25 cellular contexts compared by ENCODE assay signal in genomic region chr11:11374358-11375148, GRCh38. TPM values are rescaled to one million over a fixed set of nuclear protein-coding genes. Genes with fewer than 3 reads are reported as not detected.
A peak's percentile ranks its signal among the peaks of the same experiment; 100 is the strongest.
DNase-seq lines count a peak whose midpoint lies in the region; ATAC-seq, FAIRE-seq and TF ChIP-seq lines count a peak whose summit lies in the region.
"Had no signal": no experiment of that assay in that cellular context is flagged by ENCODE, and none has a peak within 500 bp of the region (broad histone marks: within the 10 kb centered on the region; RNA-seq: fewer than 3 reads in every experiment).

No MANE protein-coding gene starts in this region.

- no peaks in the 10 kb centered on the region for H3K9me3 Mint-ChIP-seq in endodermal cell
- no peaks in the 10 kb centered on the region for H3K9me3 Mint-ChIP-seq in activated CD8-positive, alpha-beta T cell treated with anti-CD3 and anti-CD28 coated beads, Interleukin-2, amount 10 ng/mL, durations not matched to agents 7 days and 5 days (ENCODE audit: insufficient read depth)
- H3K9me3 Mint-ChIP-seq: activated CD4-positive, alpha-beta T cell treated with anti-CD3 and anti-CD28 coated beads, Interleukin-2, amount 10 ng/mL, durations not matched to agents 24 days and 14 days; activated naive CD8-positive, alpha-beta T cell treated with anti-CD3 and anti-CD28 coated beads for 36 hours; central memory CD8-positive, alpha-beta T cell; immature natural killer cell; natural killer cell treated with Interleukin-12 subunit alpha and Interleukin-12 subunit beta and Interleukin-15 and Interleukin-18, amount 100 ng/mL, for 72 hours had no signal

- ATAC-seq in GM18861 (IDR thresholded peaks at IDR 0.05; ENCODE audit: unreplicated experiment) (peak; percentile 80), GM19468 (IDR thresholded peaks at IDR 0.05; ENCODE audit: extremely low read depth, unreplicated experiment) (peak; percentile 35), HG03135 (IDR thresholded peaks at IDR 0.05; ENCODE audit: unreplicated experiment) (peak; percentile 68)
- ATAC-seq in activated CD8-positive, alpha-beta T cell treated with anti-CD3 and anti-CD28 coated beads, Interleukin-2, amount 10 ng/mL, durations not matched to agents 7 days and 5 days, result no peak
- ATAC-seq: activated CD8-positive, alpha-beta memory T cell treated with anti-CD3 and anti-CD28 coated beads, Interleukin-2, amount 10 ng/mL, durations not matched to agents 7 days and 5 days; foreskin keratinocyte; left ventricle myocardium superior; natural killer cell treated with Interleukin-12 subunit alpha and Interleukin-12 subunit beta and Interleukin-15 and Interleukin-18, amount 100 ng/mL, for 72 hours; SK-N-SH treated with all-trans-retinoic acid at 6 μM for 48 hours; upper lobe of right lung had no signal

- POLR2A ChIA-PET in activated CD8-positive, alpha-beta T cell treated with anti-CD3 and anti-CD28 coated beads, Interleukin-2, amount 10 ng/mL, durations not matched to agents 7 days and 5 days (lab: Charles Lee), result no interaction called here

- no peaks in the 10 kb centered on the region for H3K36me3 Mint-ChIP-seq in endodermal cell (ENCODE audit: low read depth)
- no peaks in the 10 kb centered on the region for H3K36me3 Mint-ChIP-seq in activated CD8-positive, alpha-beta T cell treated with anti-CD3 and anti-CD28 coated beads, Interleukin-2, amount 10 ng/mL, durations not matched to agents 7 days and 5 days (ENCODE audit: low read depth)
- H3K36me3 Mint-ChIP-seq: activated CD8-positive, alpha-beta memory T cell treated with anti-CD3 and anti-CD28 coated beads, Interleukin-2, amount 10 ng/mL, durations not matched to agents 7 days and 5 days; activated naive CD8-positive, alpha-beta T cell treated with anti-CD3 and anti-CD28 coated beads for 36 hours; immature natural killer cell; natural killer cell treated with Interleukin-12 subunit alpha and Interleukin-12 subunit beta and Interleukin-15 and Interleukin-18, amount 100 ng/mL, for 72 hours had no signal

- FAIRE-seq in HTR-8/SVneo (lab: Jason Lieb, UNC), result no peak
- FAIRE-seq: astrocyte had no signal

- H3K9me3 ChIP-seq in endodermal cell (ENCODE audit: control insufficient read depth, low read length), result no peaks in the 10 kb centered on the region
- H3K9me3 ChIP-seq: sigmoid colon, upper lobe of right lung had no signal

- H3K9ac ChIP-seq in endodermal cell (ENCODE audit: extremely low read depth, low read length, poor library complexity, severe bottlenecking), result no peak overlapping the region
- H3K9ac ChIP-seq: parathyroid adenoma had no signal

- peak overlapping the region; percentile 53 for H3K27ac Mint-ChIP-seq in endodermal cell
- no peak overlapping the region for H3K27ac Mint-ChIP-seq in activated CD8-positive, alpha-beta T cell treated with anti-CD3 and anti-CD28 coated beads, Interleukin-2, amount 10 ng/mL, durations not matched to agents 7 days and 5 days
- H3K27ac Mint-ChIP-seq: activated CD4-positive, alpha-beta T cell treated with anti-CD3 and anti-CD28 coated beads, Interleukin-2, amount 10 ng/mL, durations not matched to agents 24 days and 14 days; activated CD8-positive, alpha-beta memory T cell treated with anti-CD3 and anti-CD28 coated beads, Interleukin-2, amount 10 ng/mL, durations not matched to agents 7 days and 5 days; activated naive CD8-positive, alpha-beta T cell treated with anti-CD3 and anti-CD28 coated beads for 36 hours; immature natural killer cell; natural killer cell treated with Interleukin-12 subunit alpha and Interleukin-12 subunit beta and Interleukin-15 and Interleukin-18, amount 100 ng/mL, for 72 hours had no signal

- CTCF ChIA-PET in activated CD8-positive, alpha-beta T cell treated with anti-CD3 and anti-CD28 coated beads, Interleukin-2, amount 10 ng/mL, durations not matched to agents 7 days and 5 days (lab: Charles Lee), result no interaction called here

- TF ChIP-seq CTCF in endodermal cell (conservative IDR thresholded peaks at IDR 0.05), result no peak

- peaks cover 13% of the 10 kb centered on the region for H3K27me3 Mint-ChIP-seq in endodermal cell (ENCODE audit: insufficient read depth)
- no peaks in the 10 kb centered on the region for H3K27me3 Mint-ChIP-seq in activated CD8-positive, alpha-beta T cell treated with anti-CD3 and anti-CD28 coated beads, Interleukin-2, amount 10 ng/mL, durations not matched to agents 7 days and 5 days (ENCODE audit: low read depth)
- H3K27me3 Mint-ChIP-seq: activated CD4-positive, alpha-beta T cell treated with anti-CD3 and anti-CD28 coated beads, Interleukin-2, amount 10 ng/mL, durations not matched to agents 24 days and 14 days; activated CD8-positive, alpha-beta memory T cell treated with anti-CD3 and anti-CD28 coated beads, Interleukin-2, amount 10 ng/mL, durations not matched to agents 7 days and 5 days had no signal

- peaks cover 17% of the 10 kb centered on the region for H3K4me1 ChIP-seq in endodermal cell (ENCODE audit: control insufficient read depth, insufficient read depth, low read length)
- H3K4me1 ChIP-seq: foreskin keratinocyte, parathyroid adenoma, sigmoid colon, upper lobe of right lung had no signal

- H3K4me3 Mint-ChIP-seq in endodermal cell, result no peak overlapping the region
- H3K4me3 Mint-ChIP-seq in activated CD8-positive, alpha-beta T cell treated with anti-CD3 and anti-CD28 coated beads, Interleukin-2, amount 10 ng/mL, durations not matched to agents 7 days and 5 days, result no peak overlapping the region
- H3K4me3 Mint-ChIP-seq: activated CD4-positive, alpha-beta T cell treated with anti-CD3 and anti-CD28 coated beads, Interleukin-2, amount 10 ng/mL, durations not matched to agents 24 days and 14 days; activated CD8-positive, alpha-beta memory T cell treated with anti-CD3 and anti-CD28 coated beads, Interleukin-2, amount 10 ng/mL, durations not matched to agents 7 days and 5 days; activated naive CD8-positive, alpha-beta T cell treated with anti-CD3 and anti-CD28 coated beads for 36 hours; central memory CD8-positive, alpha-beta T cell; immature natural killer cell; natural killer cell treated with Interleukin-12 subunit alpha and Interleukin-12 subunit beta and Interleukin-15 and Interleukin-18, amount 100 ng/mL, for 72 hours had no signal

- 86 to 93% methylated on average over 6 to 7 of the region's 7 CpGs for WGBS in endodermal cell (ENCODE audit: insufficient coverage in 1 of 2, insufficient read length in 1 of 2), 2 experiments

- no peaks in the 10 kb centered on the region for H3K36me3 ChIP-seq in endodermal cell (ENCODE audit: control insufficient read depth, insufficient read depth, low read length)

- peaks cover 44% of the 10 kb centered on the region for H3K4me1 Mint-ChIP-seq in endodermal cell
- H3K4me1 Mint-ChIP-seq in activated CD8-positive, alpha-beta T cell treated with anti-CD3 and anti-CD28 coated beads, Interleukin-2, amount 10 ng/mL, durations not matched to agents 7 days and 5 days (ENCODE audit: low read depth), result no peaks in the 10 kb centered on the region
- H3K4me1 Mint-ChIP-seq: activated CD4-positive, alpha-beta T cell treated with anti-CD3 and anti-CD28 coated beads, Interleukin-2, amount 10 ng/mL, durations not matched to agents 24 days and 14 days; activated CD8-positive, alpha-beta memory T cell treated with anti-CD3 and anti-CD28 coated beads, Interleukin-2, amount 10 ng/mL, durations not matched to agents 7 days and 5 days; activated naive CD8-positive, alpha-beta T cell treated with anti-CD3 and anti-CD28 coated beads for 36 hours; central memory CD8-positive, alpha-beta T cell; immature natural killer cell had no signal

- H3K27ac ChIP-seq in endodermal cell (ENCODE audit: low read depth, low read length), result no peak overlapping the region
- H3K27ac ChIP-seq: C4-2B, foreskin keratinocyte, hepatocyte, parathyroid adenoma, sigmoid colon, upper lobe of right lung had no signal

- H3K4me3 ChIP-seq in endodermal cell (ENCODE audit: low read length), result no peak overlapping the region
- H3K4me3 ChIP-seq: hepatocyte, sigmoid colon, upper lobe of right lung had no signal

- no peak for DNase-seq in endodermal cell
- no peak for DNase-seq in CD1c-positive myeloid dendritic cell (ENCODE audit: extremely low spot score)
- no peak for DNase-seq in activated T-cell treated with anti-CD3 and anti-CD28 coated beads, Interleukin-2, amount 50 U/mL, for 1 hour
- DNase-seq in activated CD8-positive, alpha-beta T cell treated with anti-CD3 and anti-CD28 coated beads, Interleukin-2, amount 10 ng/mL, durations not matched to agents 7 days and 5 days, result no peak
- DNase-seq in HTR-8/SVneo (ENCODE audit: insufficient read length, low spot score), result no peak
- DNase-seq: ACHN; activated CD4-positive, alpha-beta T cell treated with anti-CD3 and anti-CD28 coated beads, Interleukin-2, amount 10 ng/mL, durations not matched to agents 24 days and 14 days; activated CD8-positive, alpha-beta memory T cell treated with anti-CD3 and anti-CD28 coated beads, Interleukin-2, amount 10 ng/mL, durations not matched to agents 7 days and 5 days; activated naive CD8-positive, alpha-beta T cell treated with anti-CD3 and anti-CD28 coated beads for 36 hours; foreskin keratinocyte; immature natural killer cell; left ventricle myocardium superior; NCI-H1694; sigmoid colon; upper lobe of right lung had no signal

- no peaks in the 10 kb centered on the region for H3K27me3 ChIP-seq in endodermal cell (ENCODE audit: control insufficient read depth, insufficient read depth, low read length, poor library complexity, severe bottlenecking)
- H3K27me3 ChIP-seq: foreskin keratinocyte, hepatocyte, sigmoid colon, upper lobe of right lung had no signal

RNA-seq across cellular contexts. Expression of gene CSNK2A3, which starts 21.5 kb away (rescaled TPM):
- total RNA-seq in endodermal cell, result 1 to 10 TPM in 1 of 2 donors, under 1 TPM in 1; 0.82 to 2.1 TPM
- polyA plus RNA-seq in endodermal cell (2013, experiment 1 of 2), result 3.7 TPM
- 4.0 TPM for polyA plus RNA-seq in endodermal cell (2013, experiment 2 of 2)
- total RNA-seq in activated CD8-positive, alpha-beta T cell treated with anti-CD3 and anti-CD28 coated beads, Interleukin-2, amount 10 ng/mL, durations not matched to agents 7 days and 5 days, result 1 to 10 TPM; 3.3 to 3.6 TPM
- total RNA-seq: natural killer cell treated with Interleukin-12 subunit alpha and Interleukin-12 subunit beta and Interleukin-15 and Interleukin-18, amount 100 ng/mL, for 72 hours had no signal
